In genomic region chr6:163085861-163086562, GRCh38 we compare ENCODE assay signal across 18 cellular contexts.
DNase-seq lines count a peak whose midpoint lies in the region; ATAC-seq, FAIRE-seq and TF ChIP-seq lines count a peak whose summit lies in the region.
"Had no signal": no experiment of that assay in that cellular context is flagged by ENCODE, and none has a peak within 500 bp of the region (broad histone marks: within the 10 kb centered on the region; RNA-seq: fewer than 3 reads in every experiment).

No MANE protein-coding gene starts in this region.

- H3K27ac ChIP-seq in HEK293 (ENCODE audit: extremely low read depth, low read depth, low read length) (no peak overlapping the region), astrocyte (ENCODE audit: low read depth, low read length) (no peak overlapping the region), right cardiac atrium (ENCODE audit: low read length) (peak overlapping the region; percentile 66), parathyroid adenoma (no peak overlapping the region), adrenal gland (no peak overlapping the region)

- peaks cover 3% of the 10 kb centered on the region for H3K36me3 Mint-ChIP-seq in astrocyte (ENCODE audit: low read depth, unreplicated experiment)
- H3K36me3 Mint-ChIP-seq: CD14-positive monocyte had no signal

- H3K9me3 ChIP-seq in HEK293 (ENCODE audit: control insufficient read depth, insufficient read depth, low read depth, low read length) (no peaks in the 10 kb centered on the region), astrocyte (ENCODE audit: insufficient read depth, low read depth, low read length) (no peaks in the 10 kb centered on the region), right cardiac atrium (ENCODE audit: control insufficient read depth, low read length) (no peaks in the 10 kb centered on the region), parathyroid adenoma (ENCODE audit: control insufficient read depth, low read length) (no peaks in the 10 kb centered on the region), adrenal gland (replicated peaks in 1 of 3) (no peaks in the 10 kb centered on the region)

- H3K27me3 ChIP-seq in astrocyte (ENCODE audit: insufficient read depth, low read length): no peaks in the 10 kb centered on the region
- H3K27me3 ChIP-seq in right cardiac atrium (ENCODE audit: control insufficient read depth, insufficient read depth): no peaks in the 10 kb centered on the region
- no peaks in the 10 kb centered on the region for H3K27me3 ChIP-seq in parathyroid adenoma (ENCODE audit: control insufficient read depth, insufficient read depth, low read length)
- H3K27me3 ChIP-seq in adrenal gland: no peaks in the 10 kb centered on the region

- POLR2A ChIA-PET in HEK293 (lab: Yijun Ruan, JAX): interaction anchor here (0.5 kb wide), 1 partner anchor 1008 kb away, joined by 5 read pairs; no protein-coding TSS in a partner anchor

- H2AFZ ChIP-seq in astrocyte (ENCODE audit: low read depth, low read length) (no peak overlapping the region), parathyroid adenoma (peak overlapping the region; percentile 26)

- CTCF ChIA-PET in HEK293 (lab: Yijun Ruan, JAX): no interaction called here

- peak overlapping the region; percentile 21 for H3K27ac Mint-ChIP-seq in astrocyte (ENCODE audit: unreplicated experiment)
- H3K27ac Mint-ChIP-seq: CD14-positive monocyte, HFFc6 had no signal

- no peak for TF ChIP-seq POLR2A in adrenal gland (IDR thresholded peaks at IDR 0.05)

- H3K27me3 Mint-ChIP-seq in astrocyte (ENCODE audit: low read depth, unreplicated experiment): peaks cover 19% of the 10 kb centered on the region

- H3K4me3 ChIP-seq in HEK293 (ENCODE audit: low read depth, low read length) (no peak overlapping the region), astrocyte (ENCODE audit: insufficient read depth, low read depth, low read length) (no peak overlapping the region), right cardiac atrium (ENCODE audit: low read length) (no peak overlapping the region), parathyroid adenoma (ENCODE audit: low read depth, low read length) (no peak overlapping the region), adrenal gland (no peak overlapping the region)

- peak in 1 of 2 donors; percentile 68 for ATAC-seq in right cardiac atrium
- ATAC-seq: Panc1 had no signal

- H3K4me2 ChIP-seq in astrocyte (ENCODE audit: low read length): peak overlapping the region; percentile 22
- H3K4me2 ChIP-seq in parathyroid adenoma (ENCODE audit: low read length): peak overlapping the region; percentile 34

- TF ChIP-seq CTCF in HEK293 (tag by site-specific recombination; IDR thresholded peaks at IDR 0.05) (no peak), astrocyte (IDR thresholded peaks at IDR 0.05; ENCODE audit: insufficient read depth, low read depth, low read length) (no peak), parathyroid adenoma (IDR thresholded peaks at IDR 0.05) (no peak), adrenal gland (IDR thresholded peaks at IDR 0.05) (no peak)

- H3K4me3 Mint-ChIP-seq in astrocyte (ENCODE audit: unreplicated experiment): no peak overlapping the region
- H3K4me3 Mint-ChIP-seq: CD14-positive monocyte, HFFc6 had no signal

- H3K4me1 ChIP-seq in HEK293 (ENCODE audit: control insufficient read depth, insufficient read depth, low read length) (no peaks in the 10 kb centered on the region), astrocyte (ENCODE audit: insufficient read depth, low read length) (peaks cover 3% of the 10 kb centered on the region), right cardiac atrium (ENCODE audit: control insufficient read depth, insufficient read depth, low read length) (no peaks in the 10 kb centered on the region), parathyroid adenoma (peaks cover 5% of the 10 kb centered on the region), adrenal gland (replicated peaks in 1 of 2) (no peaks in the 10 kb centered on the region)

- H3K36me3 ChIP-seq in HEK293 (ENCODE audit: control insufficient read depth in 2 of 2, insufficient read depth in 1 of 2, low read length in 2 of 2) (no peaks in the 10 kb centered on the region), astrocyte (ENCODE audit: insufficient read depth, low read length) (no peaks in the 10 kb centered on the region), parathyroid adenoma (ENCODE audit: control insufficient read depth, insufficient read depth, low read length) (no peaks in the 10 kb centered on the region), adrenal gland (replicated peaks in 1 of 2) (no peaks in the 10 kb centered on the region)

- intact Hi-C loops in right cardiac atrium (cut with DNase I): no loop called here
- intact Hi-C loops in adrenal gland (cut with DNase I): no loop called here

- no peak for DNase-seq in astrocyte (ENCODE audit: low read depth)
- no peak for DNase-seq in right cardiac atrium
- DNase-seq in activated gamma-delta T cell treated with Interleukin-2 at 50 U/mL for 16 hours: no peak
- DNase-seq in NCI-H524 (lab: John Stamatoyannopoulos, UW): no peak
- DNase-seq in adrenal gland: no peak
- DNase-seq: AML-193, DMS 273 treated with DMSO at 0.1 percent for 48 hours, HFFc6, KBM-7, MV-4-11, NCI-H1417, NCI-H187 treated with DMSO at 0.1 percent for 48 hours, NCI-H2171 treated with DMSO at 0.1 percent for 48 hours, NCI-H446 treated with DMSO at 0.1 percent for 48 hours had no signal

- no peak for FAIRE-seq in astrocyte (lab: Jason Lieb, UNC)

- H4K20me1 ChIP-seq in astrocyte (ENCODE audit: insufficient read depth, low read length): no peaks in the 10 kb centered on the region

- peaks cover 8% of the 10 kb centered on the region for H3K4me1 Mint-ChIP-seq in astrocyte (ENCODE audit: low read depth, unreplicated experiment)
- H3K4me1 Mint-ChIP-seq: CD14-positive monocyte had no signal

- peaks cover 6% of the 10 kb centered on the region for H3K9me3 Mint-ChIP-seq in astrocyte (ENCODE audit: unreplicated experiment)

- 76% methylated on average over 7 of the region's 7 CpGs for WGBS in right cardiac atrium
- 78 to 89% (median 84%) methylated on average over 7 of the region's 7 CpGs for WGBS in adrenal gland, 4 donors

- H3K79me2 ChIP-seq in astrocyte (ENCODE audit: insufficient read depth, low read length) (no peaks in the 10 kb centered on the region), parathyroid adenoma (no peaks in the 10 kb centered on the region)

- H3K9ac ChIP-seq in astrocyte (ENCODE audit: low read length): no peak overlapping the region
- no peak overlapping the region for H3K9ac ChIP-seq in parathyroid adenoma

TF ChIP-seq in HEK293, 187 proteins besides CTCF, POLR2A, EP300 and RAD21:
- TF ChIP-seq SALL2 (tag by site-specific recombination; IDR thresholded peaks at IDR 0.05; ENCODE audit: borderline replicate concordance): no peak
- TF ChIP-seq TRIM28 (IDR thresholded peaks at IDR 0.05; ENCODE audit: borderline replicate concordance, low read length): peak; percentile 78; the same call in 1 of the 2 replicates
